Comparison of ENCODE assay signal across 11 cellular contexts in genomic region chr11:83862033-83862432, GRCh38.
"Had no signal": no experiment of that assay in that cellular context is flagged by ENCODE, and none has a peak within 500 bp of the region (broad histone marks: within the 10 kb centered on the region; RNA-seq: fewer than 3 reads in every experiment).

No MANE protein-coding gene starts in this region.

- FAIRE-seq: H1, H54 had no signal

- H3K4me3 ChIP-seq: GM23248, GM23338, HAP-1 had no signal

- H3K27ac ChIP-seq: GM23248 had no signal

- H3K36me3 ChIP-seq: HAP-1 had no signal

- H3K4me1 ChIP-seq: HAP-1 had no signal

- ATAC-seq: GM23338, HCT116 had no signal

- DNase-seq: GM23248, GOT3, H7, H9, HCEC 1CT, HFFc6 had no signal

- H3K9me3 ChIP-seq: HAP-1 had no signal
